ENCODE assay signal across 13 cellular contexts in genomic region chr10:48400129-48400849, GRCh38.
A peak's percentile ranks its signal among the peaks of the same experiment; 100 is the strongest.
DNase-seq lines count a peak whose midpoint lies in the region; ATAC-seq and TF ChIP-seq lines count a peak whose summit lies in the region.
"Had no signal": no experiment of that assay in that cellular context is flagged by ENCODE, and none has a peak within 500 bp of the region (broad histone marks: within the 10 kb centered on the region; RNA-seq: fewer than 3 reads in every experiment).

No MANE protein-coding gene starts in this region.

- peak; percentile 39 for DNase-seq in GM04504 (ENCODE audit: low read depth)
- DNase-seq in LoVo (ENCODE audit: low spot score), result peak; percentile 4
- no peak for DNase-seq in endodermal cell
- DNase-seq in osteocyte (ENCODE audit: extremely low spot score, unreplicated experiment), result no peak
- DNase-seq in AG08396 (ENCODE audit: low spot score), result no peak
- no peak for DNase-seq in stimulated activated naive CD4-positive, alpha-beta T cell treated with Interleukin-2 at 50 U/mL for 16 hours (lab: John Stamatoyannopoulos, UW)
- DNase-seq: activated naive CD4-positive, alpha-beta T cell treated with anti-CD3 and anti-CD28 coated beads for 36 hours; NCI-H510A; RPMI8226; substantia nigra; T1000 had no signal

- WGBS in endodermal cell (ENCODE audit: insufficient coverage in 1 of 2, insufficient read length in 1 of 2), 2 experiments, result 67 to 78% methylated on average over 2 to 3 of the region's 3 CpGs

- H3K27me3 Mint-ChIP-seq in endodermal cell (ENCODE audit: insufficient read depth), result no peaks in the 10 kb centered on the region
- no peaks in the 10 kb centered on the region for H3K27me3 Mint-ChIP-seq in osteocyte (ENCODE audit: unreplicated experiment)

- H3K4me3 Mint-ChIP-seq in endodermal cell (peak overlapping the region; percentile 17), osteocyte (ENCODE audit: unreplicated experiment) (no peak overlapping the region)
- H3K4me3 Mint-ChIP-seq: activated naive CD4-positive, alpha-beta T cell treated with anti-CD3 and anti-CD28 coated beads for 36 hours had no signal

- peaks cover 5% of the 10 kb centered on the region for H3K36me3 Mint-ChIP-seq in endodermal cell (ENCODE audit: low read depth)
- peaks cover 4% of the 10 kb centered on the region for H3K36me3 Mint-ChIP-seq in osteocyte (ENCODE audit: unreplicated experiment)

- H3K27me3 ChIP-seq in endodermal cell (ENCODE audit: control insufficient read depth, insufficient read depth, low read length, poor library complexity, severe bottlenecking), result no peaks in the 10 kb centered on the region

- no peak overlapping the region for H3K27ac ChIP-seq in endodermal cell (ENCODE audit: low read depth, low read length)

- peaks cover 31% of the 10 kb centered on the region for H3K4me1 ChIP-seq in endodermal cell (ENCODE audit: control insufficient read depth, insufficient read depth, low read length)

- H3K9me3 Mint-ChIP-seq in endodermal cell, result no peaks in the 10 kb centered on the region
- H3K9me3 Mint-ChIP-seq in osteocyte (ENCODE audit: unreplicated experiment), result no peaks in the 10 kb centered on the region
- H3K9me3 Mint-ChIP-seq: activated naive CD4-positive, alpha-beta T cell treated with anti-CD3 and anti-CD28 coated beads for 36 hours had no signal

- peak overlapping the region; percentile 91 for H3K27ac Mint-ChIP-seq in endodermal cell
- H3K27ac Mint-ChIP-seq in osteocyte (ENCODE audit: unreplicated experiment), result peak overlapping the region; percentile 74
- H3K27ac Mint-ChIP-seq: activated naive CD4-positive, alpha-beta T cell treated with anti-CD3 and anti-CD28 coated beads for 36 hours had no signal

- no peaks in the 10 kb centered on the region for H3K36me3 ChIP-seq in endodermal cell (ENCODE audit: control insufficient read depth, insufficient read depth, low read length)

- peak overlapping the region; percentile 61 for H3K4me3 ChIP-seq in endodermal cell (ENCODE audit: low read length)

- ATAC-seq in GM21717 (IDR thresholded peaks at IDR 0.05; ENCODE audit: unreplicated experiment) (no peak), HG03025 (IDR thresholded peaks at IDR 0.05; ENCODE audit: low FRiP score, unreplicated experiment) (no peak)

- TF ChIP-seq CTCF in endodermal cell (conservative IDR thresholded peaks at IDR 0.05), result no peak
- no peak for TF ChIP-seq CTCF in osteocyte (IDR thresholded peaks at IDR 0.05)

- H3K4me1 Mint-ChIP-seq in endodermal cell (peaks cover 38% of the 10 kb centered on the region), osteocyte (ENCODE audit: unreplicated experiment) (peaks cover 27% of the 10 kb centered on the region)

- no peaks in the 10 kb centered on the region for H3K9me3 ChIP-seq in endodermal cell (ENCODE audit: control insufficient read depth, low read length)

- H3K9ac ChIP-seq in endodermal cell (ENCODE audit: extremely low read depth, low read length, poor library complexity, severe bottlenecking), result no peak overlapping the region

Comparison
In these comparisons a context has a peak if more than half of its experiments do, and no peak if none do; other contexts are left out.
1. DNase-seq: peak in GM04504 (single experiment) and LoVo (single experiment); none in endodermal cell (single experiment), osteocyte (single experiment), AG08396 (single experiment) and stimulated activated naive CD4-positive, alpha-beta T cell treated with Interleukin-2 at 50 U/mL for 16 hours (single experiment).